ENCODE assay signal across 1 cellular context in genomic region chr22:37933711-37934376, GRCh38.
A peak's percentile ranks its signal among the peaks of the same experiment; 100 is the strongest.
TF ChIP-seq lines count a peak whose summit lies in the region.

No MANE protein-coding gene starts in this region.

TF ChIP-seq in HEK293, 187 proteins besides CTCF, POLR2A, EP300 and RAD21 (continued from another document):
- TF ChIP-seq ZSCAN18 (tag by site-specific recombination; IDR thresholded peaks at IDR 0.05) (no peak), ZNF114 (tag by site-specific recombination; IDR thresholded peaks at IDR 0.05) (no peak), ZNF747 (tag by site-specific recombination; IDR thresholded peaks at IDR 0.05) (no peak), ZNF174 (tag by site-specific recombination; IDR thresholded peaks at IDR 0.05) (no peak), ZNF571 (tag by site-specific recombination; IDR thresholded peaks at IDR 0.05) (no peak), ZNF155 (tag by site-specific recombination; IDR thresholded peaks at IDR 0.05) (no peak), ZNF645 (tag by site-specific recombination; IDR thresholded peaks at IDR 0.05) (peak; percentile 17; the same call in 1 of the 2 replicates), ZNF24 (tag by site-specific recombination; IDR thresholded peaks at IDR 0.05) (no peak)
